1 cellular context compared by ENCODE assay signal in the genomic region with DNA sequence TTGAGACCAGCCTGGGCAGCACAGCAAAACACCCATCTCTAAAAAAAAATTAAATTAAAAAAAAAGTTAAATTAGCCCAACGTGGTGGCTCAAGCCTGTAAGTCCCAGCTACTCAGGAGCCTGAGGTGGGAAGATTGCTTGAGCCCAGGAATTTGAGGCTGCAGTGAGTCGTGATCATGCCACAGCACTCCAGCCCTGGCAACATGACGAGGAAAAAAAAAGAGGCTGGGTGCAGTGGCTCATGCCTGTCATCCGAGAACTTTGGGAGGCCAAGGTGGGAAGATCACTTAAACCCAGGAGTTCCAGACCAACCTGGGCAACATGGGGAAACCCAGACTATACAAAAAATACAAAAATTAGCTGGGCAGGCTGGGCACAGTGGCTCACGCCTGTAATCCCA.
TF ChIP-seq lines count a peak whose summit lies in the region.

No MANE protein-coding gene starts in this region.

TF ChIP-seq in H1, 55 proteins besides CTCF, POLR2A, EP300 and RAD21:
- no peak for TF ChIP-seq EZH2 (IDR thresholded peaks at IDR 0.05; ENCODE audit: low read depth, low read length, severe bottlenecking)
- no peak for TF ChIP-seq CHD2 (IDR thresholded peaks at IDR 0.05; ENCODE audit: low read length)
- TF ChIP-seq SP4 (IDR thresholded peaks at IDR 0.05; ENCODE audit: low read length) = no peak
